6 cellular contexts compared by ENCODE assay signal in genomic region chr14:91195881-91196280, GRCh38. TPM values are rescaled to one million over a fixed set of nuclear protein-coding genes. Genes with fewer than 3 reads are reported as not detected.
"Had no signal": no experiment of that assay in that cellular context is flagged by ENCODE, and none has a peak within 500 bp of the region (broad histone marks: within the 10 kb centered on the region; RNA-seq: fewer than 3 reads in every experiment).

No MANE protein-coding gene starts in this region.

- H3K27ac ChIP-seq: HL-60 had no signal

- H3K4me3 ChIP-seq: K562 had no signal

- H3K4me3 Mint-ChIP-seq: IgD-negative memory B cell had no signal

- H3K27me3 Mint-ChIP-seq: IgD-negative memory B cell had no signal

- DNase-seq: IMR-90, KBM-7 had no signal

- H3K27ac Mint-ChIP-seq: IgD-negative memory B cell had no signal

RNA-seq across cellular contexts. Expression of gene GPR68, which starts 48.6 kb away (rescaled TPM):
- total RNA-seq: HepG2 had no signal
